ENCODE assay signal across 1 cellular context in genomic region chr1:173930541-173930940, GRCh38. TPM values are rescaled to one million over a fixed set of nuclear protein-coding genes. Genes with fewer than 3 reads are reported as not detected.
"Had no signal": no experiment of that assay in that cellular context is flagged by ENCODE, and none has a peak within 500 bp of the region (broad histone marks: within the 10 kb centered on the region; RNA-seq: fewer than 3 reads in every experiment).

No MANE protein-coding gene starts in this region.

RNA-seq across cellular contexts. Expression of gene SERPINC1, which starts 13.4 kb away (rescaled TPM):
- total RNA-seq: G401 had no signal
